In the genomic region with DNA sequence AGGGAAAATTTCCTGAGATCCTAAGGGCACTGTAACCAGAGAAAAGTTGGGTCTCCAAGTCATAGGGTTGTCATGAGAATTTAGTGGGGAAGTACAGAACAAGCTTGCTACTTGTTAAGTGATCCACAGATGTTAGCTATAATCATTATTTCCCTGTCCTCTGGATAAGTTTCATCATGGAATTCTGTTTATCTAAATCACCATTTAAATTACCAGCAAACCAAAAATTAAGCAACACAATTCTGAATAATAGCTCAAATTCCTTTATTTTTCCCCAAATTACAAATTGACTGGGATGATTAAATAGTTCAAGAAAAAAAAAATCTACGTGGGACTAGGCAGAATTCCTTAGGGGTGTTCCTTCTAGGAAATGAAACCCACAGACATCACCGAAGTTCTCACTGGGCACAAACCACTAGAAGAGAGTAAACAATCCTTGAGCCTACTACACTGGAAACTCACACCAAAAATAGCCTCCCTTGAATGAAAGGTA, we compare ENCODE assay signal across 18 cellular contexts.
DNase-seq lines count a peak whose midpoint lies in the region; ATAC-seq, FAIRE-seq and TF ChIP-seq lines count a peak whose summit lies in the region.
"Had no signal": no experiment of that assay in that cellular context is flagged by ENCODE, and none has a peak within 500 bp of the region (broad histone marks: within the 10 kb centered on the region; RNA-seq: fewer than 3 reads in every experiment).

No MANE protein-coding gene starts in this region.

- H2AFZ ChIP-seq in SK-N-SH (ENCODE audit: low read depth) (0 out of 2 replicates have a peak overlapping the region, but pooled peaks have one; percentile 29), astrocyte (ENCODE audit: low read depth, low read length) (no peak overlapping the region)

- H3K4me1 Mint-ChIP-seq in astrocyte (ENCODE audit: low read depth, unreplicated experiment): peaks cover 61% of the 10 kb centered on the region
- H3K4me1 Mint-ChIP-seq: IgD-negative memory B cell; stimulated activated effector memory CD8-positive, alpha-beta T cell treated with anti-CD3 and anti-CD28 coated beads, Interleukin-12 subunit alpha, Interleukin-12 subunit beta, amount 100 ng/mL, for 72 hours had no signal

- no peaks in the 10 kb centered on the region for H3K36me3 Mint-ChIP-seq in astrocyte (ENCODE audit: low read depth, unreplicated experiment)
- H3K36me3 Mint-ChIP-seq: IgD-negative memory B cell; stimulated activated effector memory CD8-positive, alpha-beta T cell treated with anti-CD3 and anti-CD28 coated beads, Interleukin-12 subunit alpha, Interleukin-12 subunit beta, amount 100 ng/mL, for 72 hours had no signal

- H3K9me3 Mint-ChIP-seq in astrocyte (ENCODE audit: unreplicated experiment): peaks cover 2% of the 10 kb centered on the region
- H3K9me3 Mint-ChIP-seq: activated CD4-positive, alpha-beta T cell treated with anti-CD3 and anti-CD28 coated beads, Interleukin-2, amount 10 ng/mL, durations not matched to agents 7 days and 5 days; stimulated activated effector memory CD8-positive, alpha-beta T cell treated with anti-CD3 and anti-CD28 coated beads, Interleukin-12 subunit alpha, Interleukin-12 subunit beta, amount 100 ng/mL, for 72 hours had no signal

- H3K4me3 ChIP-seq in SK-N-SH (ENCODE audit: low read depth in 2 of 2, low read length in 1 of 2): no peak overlapping the region
- no peak overlapping the region for H3K4me3 ChIP-seq in astrocyte (ENCODE audit: insufficient read depth, low read depth, low read length)
- no peak overlapping the region for H3K4me3 ChIP-seq in tibial artery

- H4K20me1 ChIP-seq in SK-N-SH (ENCODE audit: insufficient read depth): no peaks in the 10 kb centered on the region
- no peaks in the 10 kb centered on the region for H4K20me1 ChIP-seq in astrocyte (ENCODE audit: insufficient read depth, low read length)

- peak overlapping the region; percentile 95 for H3K27ac Mint-ChIP-seq in astrocyte (ENCODE audit: unreplicated experiment)
- H3K27ac Mint-ChIP-seq: activated CD4-positive, alpha-beta T cell treated with anti-CD3 and anti-CD28 coated beads, Interleukin-2, amount 10 ng/mL, durations not matched to agents 7 days and 5 days; IgD-negative memory B cell; stimulated activated effector memory CD8-positive, alpha-beta T cell treated with anti-CD3 and anti-CD28 coated beads, Interleukin-12 subunit alpha, Interleukin-12 subunit beta, amount 100 ng/mL, for 72 hours had no signal

- ATAC-seq in SK-N-SH treated with all-trans-retinoic acid at 6 μM for 48 hours (no peak), left ventricle myocardium superior (peak; percentile 35), HG03439 (IDR thresholded peaks at IDR 0.05; ENCODE audit: unreplicated experiment) (no peak)
- ATAC-seq: stimulated activated effector memory CD8-positive, alpha-beta T cell treated with anti-CD3 and anti-CD28 coated beads, Interleukin-12 subunit alpha, Interleukin-12 subunit beta, amount 100 ng/mL, for 72 hours had no signal

- H3K4me1 ChIP-seq in SK-N-SH (ENCODE audit: control insufficient read depth in 1 of 2, insufficient read depth in 2 of 2, low read depth in 1 of 2, low read length in 1 of 2) (peaks cover 0 to 35% of the 10 kb centered on the region in 2 experiments), astrocyte (ENCODE audit: insufficient read depth, low read length) (peaks cover 42% of the 10 kb centered on the region), tibial artery (peaks cover 0 to 46% (median 18%) of the 10 kb centered on the region in 4 donors)

- WGBS in SK-N-SH (ENCODE audit: low lambda C conversion rate): 59% methylated on average over 2 of the region's 2 CpGs

- CTCF ChIA-PET in SK-N-SH (lab: Yijun Ruan, JAX): interaction anchor here (0.7 to 1.1 kb wide), 3 partner anchors 152 to 318 kb away, joined by 3 to 4 read pairs (median 4); no protein-coding TSS in a partner anchor

- H3K27ac ChIP-seq in SK-N-SH (ENCODE audit: low read depth in 2 of 2, low read length in 1 of 2): peak overlapping the region; percentile 50 to 95; a peak in 3 of 4 replicates
- H3K27ac ChIP-seq in astrocyte (ENCODE audit: low read depth, low read length): peak overlapping the region; percentile 94
- H3K27ac ChIP-seq in tibial artery: peak overlapping the region; percentile 24 to 25

- POLR2A ChIA-PET in SK-N-SH (lab: Yijun Ruan, JAX): no interaction called here

- no peak for TF ChIP-seq EP300 in SK-N-SH (IDR thresholded peaks at IDR 0.05; ENCODE audit: borderline replicate concordance in 1 of 2, low read depth in 1 of 2, low read length in 1 of 2)

- intact Hi-C loops in left ventricle myocardium superior (cut with micrococcal nuclease) (no loop called here), tibial artery (cut with DNase I; ENCODE audit: low total_unique reads) (no loop called here)

- H3K9ac ChIP-seq in SK-N-SH (peak overlapping the region; percentile 57; the same call in 1 of the 2 replicates), astrocyte (ENCODE audit: low read length) (peak overlapping the region; percentile 66)

- no peaks in the 10 kb centered on the region for H3K9me2 ChIP-seq in SK-N-SH

- no peaks in the 10 kb centered on the region for H3K9me3 ChIP-seq in SK-N-SH
- H3K9me3 ChIP-seq in astrocyte (ENCODE audit: insufficient read depth, low read depth, low read length): no peaks in the 10 kb centered on the region
- H3K9me3 ChIP-seq in tibial artery: no peaks in the 10 kb centered on the region

- TF ChIP-seq CTCF in SK-N-SH (IDR thresholded peaks at IDR 0.05) (no peak), astrocyte (IDR thresholded peaks at IDR 0.05; ENCODE audit: insufficient read depth, low read depth, low read length) (no peak), tibial artery (IDR thresholded peaks at IDR 0.05) (no peak)

- H3K4me2 ChIP-seq in SK-N-SH: no peak overlapping the region
- H3K4me2 ChIP-seq in astrocyte (ENCODE audit: low read length): peak overlapping the region; percentile 53

- H3K27me3 Mint-ChIP-seq in astrocyte (ENCODE audit: low read depth, unreplicated experiment): no peaks in the 10 kb centered on the region

- peaks cover 34% of the 10 kb centered on the region for H3F3A ChIP-seq in SK-N-SH (replicated peaks; ENCODE audit: insufficient read depth)

- TF ChIP-seq RAD21 in SK-N-SH (IDR thresholded peaks at IDR 0.05; ENCODE audit: low read length): no peak

- peak; percentile 79 for FAIRE-seq in astrocyte (lab: Jason Lieb, UNC)

- H3K36me3 ChIP-seq in SK-N-SH (replicated peaks in 1 of 2; ENCODE audit: control insufficient read depth in 1 of 2, insufficient read depth in 2 of 2, low read length in 1 of 2): no peaks in the 10 kb centered on the region
- no peaks in the 10 kb centered on the region for H3K36me3 ChIP-seq in astrocyte (ENCODE audit: insufficient read depth, low read length)
- H3K36me3 ChIP-seq in tibial artery: no peaks in the 10 kb centered on the region

- H3K4me3 Mint-ChIP-seq in astrocyte (ENCODE audit: unreplicated experiment): peak overlapping the region; percentile 40
- H3K4me3 Mint-ChIP-seq: activated CD4-positive, alpha-beta T cell treated with anti-CD3 and anti-CD28 coated beads, Interleukin-2, amount 10 ng/mL, durations not matched to agents 7 days and 5 days; IgD-negative memory B cell; stimulated activated effector memory CD8-positive, alpha-beta T cell treated with anti-CD3 and anti-CD28 coated beads, Interleukin-12 subunit alpha, Interleukin-12 subunit beta, amount 100 ng/mL, for 72 hours had no signal

- no peaks in the 10 kb centered on the region for H3K27me3 ChIP-seq in SK-N-SH (ENCODE audit: insufficient read depth)
- H3K27me3 ChIP-seq in astrocyte (ENCODE audit: insufficient read depth, low read length): no peaks in the 10 kb centered on the region
- no peaks in the 10 kb centered on the region for H3K27me3 ChIP-seq in tibial artery

- H3K79me2 ChIP-seq in SK-N-SH (ENCODE audit: insufficient read depth) (no peaks in the 10 kb centered on the region), astrocyte (ENCODE audit: insufficient read depth, low read length) (no peaks in the 10 kb centered on the region)

- DNase-seq in SK-N-SH (no peak), astrocyte (ENCODE audit: low read depth) (peak; percentile 92), left ventricle myocardium superior (no peak), tibial artery (no peak), NCI-H128 (lab: John Stamatoyannopoulos, UW; ENCODE audit: unreplicated experiment) (no peak), CD1c-positive myeloid dendritic cell (ENCODE audit: extremely low spot score) (no peak)
- DNase-seq: 8988T; activated CD4-positive, alpha-beta T cell treated with anti-CD3 and anti-CD28 coated beads, Interleukin-2, amount 10 ng/mL, durations not matched to agents 7 days and 5 days; activated T-cell treated with anti-CD3 and anti-CD28 coated beads, Interleukin-2, amount 50 U/mL, for 48 hours; amniotic stem cell; Calu3; NCI-H510A treated with DMSO at 0.1 percent for 48 hours; RPMI8226; stimulated activated CD4-positive, alpha-beta T cell treated with anti-CD3 and anti-CD28 coated beads, Interleukin-4, amount 100 ng/mL, for 24 hours had no signal

TF ChIP-seq in SK-N-SH, 30 proteins besides CTCF, POLR2A, EP300 and RAD21:
- TF ChIP-seq TAF1 (IDR thresholded peaks at IDR 0.05; ENCODE audit: borderline replicate concordance, low read depth, low read length) (no peak), YY1 (IDR thresholded peaks at IDR 0.05; ENCODE audit: low read depth) (no peak), SMC3 (IDR thresholded peaks at IDR 0.05; ENCODE audit: low read depth, low read length) (no peak), ELF1 (IDR thresholded peaks at IDR 0.05) (no peak)
- TF ChIP-seq, protein P1, sequence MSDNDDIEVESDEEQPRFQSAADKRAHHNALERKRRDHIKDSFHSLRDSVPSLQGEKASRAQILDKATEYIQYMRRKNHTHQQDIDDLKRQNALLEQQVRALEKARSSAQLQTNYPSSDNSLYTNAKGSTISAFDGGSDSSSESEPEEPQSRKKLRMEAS (IDR thresholded peaks at IDR 0.05; ENCODE audit: low read depth): no peak

TF ChIP-seq in SK-N-SH treated with all-trans-retinoic acid at 6 μM for 48 hours, 23 proteins besides CTCF, POLR2A, EP300 and RAD21:
- no peak for TF ChIP-seq ARNTL (CRISPR knock-in tag; IDR thresholded peaks at IDR 0.05; ENCODE audit: borderline replicate concordance, low read depth)
- TF ChIP-seq ESRRG (CRISPR knock-in tag; IDR thresholded peaks at IDR 0.05): no peak
- no peak for TF ChIP-seq ISL1 (CRISPR knock-in tag; IDR thresholded peaks at IDR 0.05)
- TF ChIP-seq TCF4 (CRISPR knock-in tag; IDR thresholded peaks at IDR 0.05; ENCODE audit: borderline replicate concordance): no peak

Comparison
In these comparisons a context has a peak if more than half of its experiments do, and no peak if none do; other contexts are left out.
1. H3K27ac ChIP-seq: peak in every context shown above with its lines; median percentile 94 in astrocyte; 72 in SK-N-SH; 24 in tibial artery.